1 cellular context compared by ENCODE assay signal in genomic region chr9:5186416-5187169, GRCh38.
TF ChIP-seq lines count a peak whose summit lies in the region.

No MANE protein-coding gene starts in this region.

TF ChIP-seq in HepG2, 621 proteins besides CTCF, POLR2A, EP300 and RAD21:
- TF ChIP-seq ZNF251 (CRISPR knock-in tag; IDR thresholded peaks at IDR 0.05) = no peak
- TF ChIP-seq, protein P1, sequence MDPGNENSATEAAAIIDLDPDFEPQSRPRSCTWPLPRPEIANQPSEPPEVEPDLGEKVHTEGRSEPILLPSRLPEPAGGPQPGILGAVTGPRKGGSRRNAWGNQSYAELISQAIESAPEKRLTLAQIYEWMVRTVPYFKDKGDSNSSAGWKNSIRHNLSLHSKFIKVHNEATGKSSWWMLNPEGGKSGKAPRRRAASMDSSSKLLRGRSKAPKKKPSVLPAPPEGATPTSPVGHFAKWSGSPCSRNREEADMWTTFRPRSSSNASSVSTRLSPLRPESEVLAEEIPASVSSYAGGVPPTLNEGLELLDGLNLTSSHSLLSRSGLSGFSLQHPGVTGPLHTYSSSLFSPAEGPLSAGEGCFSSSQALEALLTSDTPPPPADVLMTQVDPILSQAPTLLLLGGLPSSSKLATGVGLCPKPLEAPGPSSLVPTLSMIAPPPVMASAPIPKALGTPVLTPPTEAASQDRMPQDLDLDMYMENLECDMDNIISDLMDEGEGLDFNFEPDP (CRISPR knock-in tag; conservative IDR thresholded peaks at IDR 0.05) = 0 out of 2 replicates have a peak, but pooled peaks have one; percentile 59
- no peak for TF ChIP-seq HES4 (CRISPR knock-in tag; IDR thresholded peaks at IDR 0.05; ENCODE audit: borderline replicate concordance)
- peak; percentile 91 for TF ChIP-seq SMC3 (IDR thresholded peaks at IDR 0.05; ENCODE audit: low read length)
- TF ChIP-seq ETV5 (CRISPR knock-in tag; IDR thresholded peaks at IDR 0.05; ENCODE audit: borderline replicate concordance) = peak; percentile 64; the same call in 1 of the 2 replicates
- no peak for TF ChIP-seq FOXM1 (CRISPR knock-in tag; IDR thresholded peaks at IDR 0.05)
- peak; percentile 86 for TF ChIP-seq STAG1 (CRISPR knock-in tag; IDR thresholded peaks at IDR 0.05)
- no peak for TF ChIP-seq BCLAF1 (IDR thresholded peaks at IDR 0.05)
- no peak for TF ChIP-seq ZNF496 (CRISPR knock-in tag; IDR thresholded peaks at IDR 0.05; ENCODE audit: insufficient replicate concordance)
- no peak for TF ChIP-seq MTF2 (CRISPR knock-in tag; IDR thresholded peaks at IDR 0.05; ENCODE audit: borderline replicate concordance)
